Comparison of ENCODE assay signal across 1 cellular context in the genomic region with DNA sequence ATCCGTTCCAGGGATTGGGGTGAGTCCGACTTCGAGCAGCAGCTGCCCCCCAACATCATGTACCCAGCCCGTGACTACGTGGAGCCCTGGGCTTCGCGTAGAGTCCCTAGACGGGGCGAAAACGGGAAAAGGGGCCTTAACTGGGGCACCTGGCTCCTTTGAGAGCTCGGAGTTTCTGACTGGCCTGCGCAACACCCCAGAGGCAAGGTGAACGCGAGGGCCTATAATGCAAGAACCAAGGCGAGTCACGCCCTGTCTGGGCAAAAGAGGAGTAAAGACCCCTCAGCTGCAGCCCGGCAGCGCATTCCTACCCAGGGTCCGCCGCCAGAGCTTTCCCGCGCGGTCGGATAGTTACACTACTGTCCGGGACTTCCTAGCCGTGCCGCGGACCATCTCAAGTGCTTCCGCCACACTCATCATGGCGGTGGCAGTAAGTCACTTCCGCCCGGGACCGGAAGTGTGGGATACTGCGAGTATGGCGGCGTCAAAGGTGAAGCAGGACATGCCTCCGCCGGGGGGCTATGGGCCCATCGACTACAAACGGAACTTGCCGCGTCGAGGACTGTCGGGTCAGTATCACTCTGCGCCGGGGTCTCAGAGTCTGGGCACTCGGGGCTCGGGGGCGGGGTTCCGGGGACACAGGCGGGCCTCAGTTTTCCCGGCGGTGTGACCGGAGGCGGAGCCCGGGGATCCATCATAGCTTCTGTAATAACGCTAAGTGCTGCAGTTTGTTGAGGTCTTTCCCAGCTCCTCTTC.
TF ChIP-seq lines count a peak whose summit lies in the region.

TSS of gene NDUFA13 (plus strand) at position 462 of the 756 bp plus-strand sequence. CDS start at position 476, 14 bp downstream.

TF ChIP-seq in K562, 482 proteins besides CTCF, POLR2A, EP300 and RAD21 (continued from another document and continues in another):
- TF ChIP-seq, protein P1, sequence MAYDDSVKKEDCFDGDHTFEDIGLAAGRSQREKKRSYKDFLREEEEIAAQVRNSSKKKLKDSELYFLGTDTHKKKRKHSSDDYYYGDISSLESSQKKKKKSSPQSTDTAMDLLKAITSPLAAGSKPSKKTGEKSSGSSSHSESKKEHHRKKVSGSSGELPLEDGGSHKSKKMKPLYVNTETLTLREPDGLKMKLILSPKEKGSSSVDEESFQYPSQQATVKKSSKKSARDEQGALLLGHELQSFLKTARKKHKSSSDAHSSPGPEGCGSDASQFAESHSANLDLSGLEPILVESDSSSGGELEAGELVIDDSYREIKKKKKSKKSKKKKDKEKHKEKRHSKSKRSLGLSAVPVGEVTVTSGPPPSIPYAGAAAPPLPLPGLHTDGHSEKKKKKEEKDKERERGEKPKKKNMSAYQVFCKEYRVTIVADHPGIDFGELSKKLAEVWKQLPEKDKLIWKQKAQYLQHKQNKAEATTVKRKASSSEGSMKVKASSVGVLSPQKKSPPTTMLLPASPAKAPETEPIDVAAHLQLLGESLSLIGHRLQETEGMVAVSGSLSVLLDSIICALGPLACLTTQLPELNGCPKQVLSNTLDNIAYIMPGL (CRISPR knock-in tag; IDR thresholded peaks at IDR 0.05): no peak
- TF ChIP-seq, protein P2, sequence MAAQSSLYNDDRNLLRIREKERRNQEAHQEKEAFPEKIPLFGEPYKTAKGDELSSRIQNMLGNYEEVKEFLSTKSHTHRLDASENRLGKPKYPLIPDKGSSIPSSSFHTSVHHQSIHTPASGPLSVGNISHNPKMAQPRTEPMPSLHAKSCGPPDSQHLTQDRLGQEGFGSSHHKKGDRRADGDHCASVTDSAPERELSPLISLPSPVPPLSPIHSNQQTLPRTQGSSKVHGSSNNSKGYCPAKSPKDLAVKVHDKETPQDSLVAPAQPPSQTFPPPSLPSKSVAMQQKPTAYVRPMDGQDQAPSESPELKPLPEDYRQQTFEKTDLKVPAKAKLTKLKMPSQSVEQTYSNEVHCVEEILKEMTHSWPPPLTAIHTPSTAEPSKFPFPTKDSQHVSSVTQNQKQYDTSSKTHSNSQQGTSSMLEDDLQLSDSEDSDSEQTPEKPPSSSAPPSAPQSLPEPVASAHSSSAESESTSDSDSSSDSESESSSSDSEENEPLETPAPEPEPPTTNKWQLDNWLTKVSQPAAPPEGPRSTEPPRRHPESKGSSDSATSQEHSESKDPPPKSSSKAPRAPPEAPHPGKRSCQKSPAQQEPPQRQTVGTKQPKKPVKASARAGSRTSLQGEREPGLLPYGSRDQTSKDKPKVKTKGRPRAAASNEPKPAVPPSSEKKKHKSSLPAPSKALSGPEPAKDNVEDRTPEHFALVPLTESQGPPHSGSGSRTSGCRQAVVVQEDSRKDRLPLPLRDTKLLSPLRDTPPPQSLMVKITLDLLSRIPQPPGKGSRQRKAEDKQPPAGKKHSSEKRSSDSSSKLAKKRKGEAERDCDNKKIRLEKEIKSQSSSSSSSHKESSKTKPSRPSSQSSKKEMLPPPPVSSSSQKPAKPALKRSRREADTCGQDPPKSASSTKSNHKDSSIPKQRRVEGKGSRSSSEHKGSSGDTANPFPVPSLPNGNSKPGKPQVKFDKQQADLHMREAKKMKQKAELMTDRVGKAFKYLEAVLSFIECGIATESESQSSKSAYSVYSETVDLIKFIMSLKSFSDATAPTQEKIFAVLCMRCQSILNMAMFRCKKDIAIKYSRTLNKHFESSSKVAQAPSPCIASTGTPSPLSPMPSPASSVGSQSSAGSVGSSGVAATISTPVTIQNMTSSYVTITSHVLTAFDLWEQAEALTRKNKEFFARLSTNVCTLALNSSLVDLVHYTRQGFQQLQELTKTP (IDR thresholded peaks at IDR 0.05; ENCODE audit: low read depth in 1 of 2, partially characterized antibody in 2 of 2): peak in 1 of 2 experiments; percentile 22
- TF ChIP-seq, protein P3, sequence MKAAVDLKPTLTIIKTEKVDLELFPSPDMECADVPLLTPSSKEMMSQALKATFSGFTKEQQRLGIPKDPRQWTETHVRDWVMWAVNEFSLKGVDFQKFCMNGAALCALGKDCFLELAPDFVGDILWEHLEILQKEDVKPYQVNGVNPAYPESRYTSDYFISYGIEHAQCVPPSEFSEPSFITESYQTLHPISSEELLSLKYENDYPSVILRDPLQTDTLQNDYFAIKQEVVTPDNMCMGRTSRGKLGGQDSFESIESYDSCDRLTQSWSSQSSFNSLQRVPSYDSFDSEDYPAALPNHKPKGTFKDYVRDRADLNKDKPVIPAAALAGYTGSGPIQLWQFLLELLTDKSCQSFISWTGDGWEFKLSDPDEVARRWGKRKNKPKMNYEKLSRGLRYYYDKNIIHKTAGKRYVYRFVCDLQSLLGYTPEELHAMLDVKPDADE (conservative IDR thresholded peaks at IDR 0.05; ENCODE audit: control insufficient read depth, low read depth, low read length): peak; percentile 94
- TF ChIP-seq GATAD2B (IDR thresholded peaks at IDR 0.05; ENCODE audit: borderline replicate concordance): no peak; the same call in none of the 2 replicates
- TF ChIP-seq EHMT2 (IDR thresholded peaks at IDR 0.05): no peak
- TF ChIP-seq CXXC5 (CRISPR knock-in tag; IDR thresholded peaks at IDR 0.05): peak; percentile 63
- TF ChIP-seq HSF4 (CRISPR knock-in tag; IDR thresholded peaks at IDR 0.05; ENCODE audit: borderline replicate concordance): no peak
- no peak for TF ChIP-seq CEBPZ (IDR thresholded peaks at IDR 0.05; ENCODE audit: borderline replicate concordance, low read depth, low read length)
- TF ChIP-seq PHB2 (IDR thresholded peaks at IDR 0.05; ENCODE audit: low read depth): no peak
- peak; percentile 90 for TF ChIP-seq ZFX (CRISPR knock-in tag; IDR thresholded peaks at IDR 0.05)
- no peak for TF ChIP-seq CEBPB (tag; IDR thresholded peaks at IDR 0.05)
- no peak for TF ChIP-seq DACH1 (IDR thresholded peaks at IDR 0.05; ENCODE audit: partially characterized antibody)
- no peak for TF ChIP-seq CAMTA2 (CRISPR knock-in tag; conservative IDR thresholded peaks at IDR 0.05)
- no peak for TF ChIP-seq ZNF696 (CRISPR knock-in tag; conservative IDR thresholded peaks at IDR 0.05)
- no peak for TF ChIP-seq PPARD (CRISPR knock-in tag; IDR thresholded peaks at IDR 0.05)
- no peak for TF ChIP-seq RBM17 (IDR thresholded peaks at IDR 0.05; ENCODE audit: borderline replicate concordance, low read depth, low read length)
- no peak for TF ChIP-seq RFX5 (IDR thresholded peaks at IDR 0.05; ENCODE audit: low read depth, low read length)
- no peak for TF ChIP-seq HIVEP1 (CRISPR knock-in tag; IDR thresholded peaks at IDR 0.05)
- TF ChIP-seq FOXJ2 (tag; IDR thresholded peaks at IDR 0.05): no peak
- TF ChIP-seq, protein P4, sequence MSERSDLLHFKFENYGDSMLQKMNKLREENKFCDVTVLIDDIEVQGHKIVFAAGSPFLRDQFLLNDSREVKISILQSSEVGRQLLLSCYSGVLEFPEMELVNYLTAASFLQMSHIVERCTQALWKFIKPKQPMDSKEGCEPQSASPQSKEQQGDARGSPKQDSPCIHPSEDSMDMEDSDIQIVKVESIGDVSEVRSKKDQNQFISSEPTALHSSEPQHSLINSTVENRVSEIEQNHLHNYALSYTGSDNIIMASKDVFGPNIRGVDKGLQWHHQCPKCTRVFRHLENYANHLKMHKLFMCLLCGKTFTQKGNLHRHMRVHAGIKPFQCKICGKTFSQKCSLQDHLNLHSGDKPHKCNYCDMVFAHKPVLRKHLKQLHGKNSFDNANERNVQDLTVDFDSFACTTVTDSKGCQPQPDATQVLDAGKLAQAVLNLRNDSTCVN (CRISPR knock-in tag; IDR thresholded peaks at IDR 0.05): no peak
- TF ChIP-seq, protein P5, sequence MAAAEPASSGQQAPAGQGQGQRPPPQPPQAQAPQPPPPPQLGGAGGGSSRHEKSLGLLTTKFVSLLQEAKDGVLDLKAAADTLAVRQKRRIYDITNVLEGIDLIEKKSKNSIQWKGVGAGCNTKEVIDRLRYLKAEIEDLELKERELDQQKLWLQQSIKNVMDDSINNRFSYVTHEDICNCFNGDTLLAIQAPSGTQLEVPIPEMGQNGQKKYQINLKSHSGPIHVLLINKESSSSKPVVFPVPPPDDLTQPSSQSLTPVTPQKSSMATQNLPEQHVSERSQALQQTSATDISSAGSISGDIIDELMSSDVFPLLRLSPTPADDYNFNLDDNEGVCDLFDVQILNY (CRISPR knock-in tag; IDR thresholded peaks at IDR 0.05): no peak
- TF ChIP-seq NFATC3 (IDR thresholded peaks at IDR 0.05): no peak
- TF ChIP-seq, protein P6, sequence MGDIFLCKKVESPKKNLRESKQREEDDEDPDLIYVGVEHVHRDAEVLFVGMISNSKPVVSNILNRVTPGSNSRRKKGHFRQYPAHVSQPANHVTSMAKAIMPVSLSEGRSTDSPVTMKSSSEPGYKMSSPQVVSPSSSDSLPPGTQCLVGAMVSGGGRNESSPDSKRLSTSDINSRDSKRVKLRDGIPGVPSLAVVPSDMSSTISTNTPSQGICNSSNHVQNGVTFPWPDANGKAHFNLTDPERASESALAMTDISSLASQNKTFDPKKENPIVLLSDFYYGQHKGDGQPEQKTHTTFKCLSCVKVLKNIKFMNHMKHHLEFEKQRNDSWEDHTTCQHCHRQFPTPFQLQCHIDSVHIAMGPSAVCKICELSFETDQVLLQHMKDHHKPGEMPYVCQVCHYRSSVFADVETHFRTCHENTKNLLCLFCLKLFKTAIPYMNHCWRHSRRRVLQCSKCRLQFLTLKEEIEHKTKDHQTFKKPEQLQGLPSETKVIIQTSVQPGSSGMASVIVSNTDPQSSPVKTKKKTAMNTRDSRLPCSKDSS (IDR thresholded peaks at IDR 0.05; ENCODE audit: low read depth, partially characterized antibody): no peak
- no peak for TF ChIP-seq BMI1 (IDR thresholded peaks at IDR 0.05; ENCODE audit: low read length)
- TF ChIP-seq ZBTB17 (CRISPR knock-in tag; IDR thresholded peaks at IDR 0.05): 0 out of 2 replicates have a peak, but pooled peaks have one; percentile 40
- TF ChIP-seq E2F6 (IDR thresholded peaks at IDR 0.05; ENCODE audit: borderline replicate concordance in 1 of 2, extremely low read depth in 1 of 2, insufficient read depth in 1 of 2, insufficient read length in 1 of 2, low read depth in 1 of 2, low read length in 1 of 2, poor library complexity in 1 of 2, severe bottlenecking in 1 of 2): peak; percentile 84 to 86
- no peak; a peak in 1 of 4 replicates for TF ChIP-seq ARNT (IDR thresholded peaks at IDR 0.05)
- TF ChIP-seq NCOA6 (IDR thresholded peaks at IDR 0.05): no peak
- TF ChIP-seq CREB1 (IDR thresholded peaks at IDR 0.05): peak; percentile 74
- TF ChIP-seq CREB1 (CRISPR knock-in tag; IDR thresholded peaks at IDR 0.05): peak; percentile 75
- TF ChIP-seq LCOR (CRISPR knock-in tag; IDR thresholded peaks at IDR 0.05): no peak
- TF ChIP-seq PTTG1 (tag; IDR thresholded peaks at IDR 0.05; ENCODE audit: low read depth): no peak
- TF ChIP-seq NR2C2 (CRISPR knock-in tag; IDR thresholded peaks at IDR 0.05): peak; percentile 95
- TF ChIP-seq NR2C2 (tag; IDR thresholded peaks at IDR 0.05): peak; percentile 98
- TF ChIP-seq, protein P7, sequence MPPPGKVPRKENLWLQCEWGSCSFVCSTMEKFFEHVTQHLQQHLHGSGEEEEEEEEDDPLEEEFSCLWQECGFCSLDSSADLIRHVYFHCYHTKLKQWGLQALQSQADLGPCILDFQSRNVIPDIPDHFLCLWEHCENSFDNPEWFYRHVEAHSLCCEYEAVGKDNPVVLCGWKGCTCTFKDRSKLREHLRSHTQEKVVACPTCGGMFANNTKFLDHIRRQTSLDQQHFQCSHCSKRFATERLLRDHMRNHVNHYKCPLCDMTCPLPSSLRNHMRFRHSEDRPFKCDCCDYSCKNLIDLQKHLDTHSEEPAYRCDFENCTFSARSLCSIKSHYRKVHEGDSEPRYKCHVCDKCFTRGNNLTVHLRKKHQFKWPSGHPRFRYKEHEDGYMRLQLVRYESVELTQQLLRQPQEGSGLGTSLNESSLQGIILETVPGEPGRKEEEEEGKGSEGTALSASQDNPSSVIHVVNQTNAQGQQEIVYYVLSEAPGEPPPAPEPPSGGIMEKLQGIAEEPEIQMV (tag; conservative IDR thresholded peaks at IDR 0.05; ENCODE audit: low read depth): peak; percentile 85
- TF ChIP-seq RBM14 (IDR thresholded peaks at IDR 0.05; ENCODE audit: borderline replicate concordance, insufficient read depth, low read depth, low read length): no peak
- no peak for TF ChIP-seq HDGF (IDR thresholded peaks at IDR 0.05)
- no peak for TF ChIP-seq ZNF197 (CRISPR knock-in tag; IDR thresholded peaks at IDR 0.05; ENCODE audit: low read depth)
- peak; percentile 43; the same call in 1 of the 2 replicates for TF ChIP-seq ZNF384 (IDR thresholded peaks at IDR 0.05; ENCODE audit: low read depth, low read length)
- no peak for TF ChIP-seq SAFB2 (IDR thresholded peaks at IDR 0.05; ENCODE audit: borderline replicate concordance, low read depth, low read length, severe bottlenecking)
- TF ChIP-seq ZNF133 (CRISPR knock-in tag; IDR thresholded peaks at IDR 0.05): no peak
- no peak for TF ChIP-seq ZNF444 (CRISPR knock-in tag; IDR thresholded peaks at IDR 0.05)
- no peak for TF ChIP-seq GATAD2A (IDR thresholded peaks at IDR 0.05)
- TF ChIP-seq MYC (IDR thresholded peaks at IDR 0.05; ENCODE audit: low read depth, low read length): peak; percentile 80
- no peak for TF ChIP-seq MYC (CRISPR knock-in tag; IDR thresholded peaks at IDR 0.05; ENCODE audit: borderline replicate concordance, low read depth)
- no peak for TF ChIP-seq BDP1 (IDR thresholded peaks at IDR 0.05; ENCODE audit: insufficient read depth, insufficient read length)
- no peak for TF ChIP-seq ZNF3 (CRISPR knock-in tag; IDR thresholded peaks at IDR 0.05)
- TF ChIP-seq PHF20 (IDR thresholded peaks at IDR 0.05; ENCODE audit: partially characterized antibody): peak; percentile 93
- TF ChIP-seq ZNF551 (CRISPR knock-in tag; IDR thresholded peaks at IDR 0.05): no peak
